Comparison of ENCODE assay signal across 9 cellular contexts in the genomic region with DNA sequence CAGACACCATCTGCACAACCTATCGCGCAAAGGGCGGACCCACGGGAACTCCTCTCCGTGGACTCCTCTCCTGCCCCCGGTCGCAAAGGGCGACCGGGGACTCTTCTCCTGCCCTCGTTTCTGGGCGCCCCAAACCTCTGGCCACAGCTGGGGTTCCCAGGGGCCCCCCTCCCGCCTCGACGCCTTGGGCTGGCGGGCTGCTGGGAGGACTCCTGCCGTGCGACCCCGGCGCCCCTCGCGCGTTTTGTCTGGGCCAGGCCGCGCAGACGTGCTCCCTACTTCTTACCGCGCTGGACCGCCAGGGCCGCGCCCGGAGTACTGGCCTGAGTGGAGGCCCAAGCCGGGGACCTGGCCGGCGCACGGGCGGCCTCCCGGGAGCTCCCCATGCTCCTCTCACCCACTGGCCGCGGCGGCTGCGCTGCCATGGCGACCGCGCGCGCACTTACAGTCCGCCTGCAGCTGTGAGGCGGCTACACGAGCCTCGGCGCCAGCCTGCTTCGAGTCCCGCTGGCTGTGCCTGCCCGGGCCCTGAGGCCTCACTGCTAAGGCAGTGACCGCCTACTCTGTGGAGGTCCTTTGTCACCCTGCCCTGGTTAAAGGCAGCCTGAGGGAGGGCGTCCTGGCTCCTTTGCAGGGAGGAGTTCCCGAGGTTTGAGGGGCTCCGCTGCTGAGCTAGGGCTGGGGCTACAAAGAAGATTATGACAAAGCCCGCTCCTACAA. TPM values are rescaled to one million over a fixed set of nuclear protein-coding genes. Genes with fewer than 3 reads are reported as not detected.
DNase-seq lines count a peak whose midpoint lies in the region; ATAC-seq and TF ChIP-seq lines count a peak whose summit lies in the region.
"Had no signal": no experiment of that assay in that cellular context is flagged by ENCODE, and none has a peak within 500 bp of the region (broad histone marks: within the 10 kb centered on the region; RNA-seq: fewer than 3 reads in every experiment).

No MANE protein-coding gene starts in this region.

- WGBS in thymus = 2% methylated on average over 59 of the region's 59 CpGs

- H3K36me3 ChIP-seq in PC-9 (ENCODE audit: low read depth) (no peaks in the 10 kb centered on the region), osteoblast (ENCODE audit: insufficient read depth, low read length) (no peaks in the 10 kb centered on the region), thymus (ENCODE audit: control insufficient read depth, insufficient read depth) (no peaks in the 10 kb centered on the region)

- POLR2A ChIA-PET in CD4-positive, alpha-beta T cell (lab: Charles Lee) = interaction anchor here (0.7 to 2.4 kb wide), 5 partner anchors 39 to 154 kb away, joined by 3 to 13 read pairs (median 4); partner anchors contain the start of genes ACTRT3, MYNN, SEC62 and TERC
- POLR2A ChIA-PET in PC-9 (lab: Charles Lee; ENCODE audit: unreplicated experiment) = interaction anchor here (0.6 to 1.0 kb wide), 2 partner anchors 155 to 522 kb away, joined by 3 to 6 read pairs; partner anchors contain the start of gene SEC62

- intact Hi-C loops in CD4-positive, alpha-beta T cell (cut with DNase I, micrococcal nuclease) = loop anchor here in 1 of 2 experiments (5.0 kb wide), 2 partner anchors 40 to 155 kb away; partner anchors contain the start of genes MYNN and SEC62
- intact Hi-C loops in PC-9 (cut with micrococcal nuclease; ENCODE audit: unreplicated experiment) (loop anchor here (2.0 kb wide), 1 partner anchor 39 kb away; the partner anchor contains the start of gene MYNN), Right ventricle myocardium inferior (cut with DNase I) (no loop called here)
- intact Hi-C loops in activated naive CD4-positive, alpha-beta T cell treated with anti-CD3 and anti-CD28 coated beads for 36 hours (cut with micrococcal nuclease) = loop anchor here (2.0 to 5.0 kb wide), 5 partner anchors 135 to 1095 kb away; partner anchors contain the start of genes EIF5A2, MECOM and PHC3

- no peaks in the 10 kb centered on the region for H3K79me2 ChIP-seq in PC-9 (ENCODE audit: low read depth)
- no peaks in the 10 kb centered on the region for H3K79me2 ChIP-seq in osteoblast (ENCODE audit: insufficient read depth, low read length)

- no peak overlapping the region for H3K27ac ChIP-seq in CD4-positive, alpha-beta T cell (ENCODE audit: low read depth, low read length)
- H3K27ac ChIP-seq in PC-9 (no peak overlapping the region), osteoblast (ENCODE audit: low read depth, low read length) (peak overlapping the region; percentile 52), thymus (ENCODE audit: low read depth) (peak overlapping the region; percentile 80)

- H3K27me3 Mint-ChIP-seq in CD4-positive, alpha-beta T cell = no peaks in the 10 kb centered on the region
- H3K27me3 Mint-ChIP-seq in activated naive CD4-positive, alpha-beta T cell treated with anti-CD3 and anti-CD28 coated beads for 36 hours (ENCODE audit: low read depth) = no peaks in the 10 kb centered on the region

- no peaks in the 10 kb centered on the region for H4K20me1 ChIP-seq in PC-9 (ENCODE audit: insufficient read depth)
- H4K20me1 ChIP-seq in osteoblast (ENCODE audit: insufficient read depth, low read length) = no peaks in the 10 kb centered on the region

- no peak for TF ChIP-seq CTCF in CD4-positive, alpha-beta T cell (IDR thresholded peaks at IDR 0.05)
- TF ChIP-seq CTCF in PC-9 (conservative IDR thresholded peaks at IDR 0.05) (0 out of 2 replicates have a peak, but pooled peaks have one; percentile 18), osteoblast (IDR thresholded peaks at IDR 0.05; ENCODE audit: extremely low read depth, low read depth, low read length) (no peak)

- H3K4me2 ChIP-seq in PC-9 (peak overlapping the region; percentile 89), osteoblast (ENCODE audit: insufficient read depth, low read length) (peak overlapping the region; percentile 85)

- peak overlapping the region; percentile 61 for H3K4me3 ChIP-seq in PC-9
- H3K4me3 ChIP-seq in osteoblast (ENCODE audit: insufficient read depth, low read length) = peak overlapping the region; percentile 78
- H3K4me3 ChIP-seq in thymus (ENCODE audit: low read length) = peak overlapping the region; percentile 84

- H3F3A ChIP-seq in PC-9 (ENCODE audit: insufficient read depth, low read depth) = peaks cover 5% of the 10 kb centered on the region; the same call in 1 of the 2 replicates

- H3K4me3 Mint-ChIP-seq in CD4-positive, alpha-beta T cell = peak overlapping the region; percentile 94
- H3K4me3 Mint-ChIP-seq in activated naive CD4-positive, alpha-beta T cell treated with anti-CD3 and anti-CD28 coated beads for 36 hours = peak overlapping the region; percentile 82

- H3K4me1 ChIP-seq in PC-9 (replicated peaks; ENCODE audit: insufficient read depth) = peaks cover 16% of the 10 kb centered on the region
- H3K4me1 ChIP-seq in osteoblast (ENCODE audit: insufficient read depth, low read length) = peaks cover 16% of the 10 kb centered on the region
- H3K4me1 ChIP-seq in thymus (ENCODE audit: control insufficient read depth, insufficient read depth, low read length) = peaks cover 10% of the 10 kb centered on the region

- CTCF ChIA-PET in CD4-positive, alpha-beta T cell (lab: Charles Lee) = no interaction called here
- CTCF ChIA-PET in PC-9 (lab: Charles Lee) = no interaction called here
- CTCF ChIA-PET in activated naive CD4-positive, alpha-beta T cell treated with anti-CD3 and anti-CD28 coated beads for 36 hours (lab: Charles Lee) = no interaction called here

- peaks cover 13% of the 10 kb centered on the region for H3K9me3 ChIP-seq in CD4-positive, alpha-beta T cell (ENCODE audit: control insufficient read depth, low read length)
- peaks cover 12% of the 10 kb centered on the region; the same call in 1 of the 2 replicates for H3K9me3 ChIP-seq in PC-9 (ENCODE audit: insufficient read depth, low read depth)
- peaks cover 1% of the 10 kb centered on the region for H3K9me3 ChIP-seq in osteoblast (ENCODE audit: low read depth, low read length)
- no peaks in the 10 kb centered on the region for H3K9me3 ChIP-seq in thymus (ENCODE audit: control insufficient read depth)

- no peaks in the 10 kb centered on the region for H3K27me3 ChIP-seq in CD4-positive, alpha-beta T cell (ENCODE audit: control insufficient read depth, insufficient read depth, low read length)
- no peaks in the 10 kb centered on the region for H3K27me3 ChIP-seq in PC-9 (ENCODE audit: insufficient read depth, low read depth)
- H3K27me3 ChIP-seq in osteoblast (ENCODE audit: insufficient read depth, low read length) = no peaks in the 10 kb centered on the region
- no peaks in the 10 kb centered on the region for H3K27me3 ChIP-seq in thymus (ENCODE audit: control insufficient read depth, insufficient read depth)

- peaks cover 7% of the 10 kb centered on the region for H3K36me3 Mint-ChIP-seq in CD4-positive, alpha-beta T cell (ENCODE audit: low read depth)
- peaks cover 5% of the 10 kb centered on the region for H3K36me3 Mint-ChIP-seq in activated naive CD4-positive, alpha-beta T cell treated with anti-CD3 and anti-CD28 coated beads for 36 hours (ENCODE audit: low read depth)

- H3K9me3 Mint-ChIP-seq in CD4-positive, alpha-beta T cell = peaks cover 5% of the 10 kb centered on the region
- H3K9me3 Mint-ChIP-seq in activated naive CD4-positive, alpha-beta T cell treated with anti-CD3 and anti-CD28 coated beads for 36 hours = peaks cover 9% of the 10 kb centered on the region

- no peaks in the 10 kb centered on the region for H3K9me2 ChIP-seq in PC-9 (ENCODE audit: insufficient read depth)

- H3K4me1 Mint-ChIP-seq in CD4-positive, alpha-beta T cell (ENCODE audit: low read depth) = peaks cover 26% of the 10 kb centered on the region
- peaks cover 19% of the 10 kb centered on the region for H3K4me1 Mint-ChIP-seq in activated naive CD4-positive, alpha-beta T cell treated with anti-CD3 and anti-CD28 coated beads for 36 hours (ENCODE audit: low read depth)

- TSS peak; percentile 57 for BruUV-seq in PC-9 (replicated peaks; lab: Mats Ljungman, UMichigan)

- H2AFZ ChIP-seq in PC-9 (peak overlapping the region; percentile 86), osteoblast (ENCODE audit: low read length) (peak overlapping the region; percentile 98)

- peak in 8 of 10 experiments; percentile 10 to 52 (median 27) for DNase-seq in CD4-positive, alpha-beta T cell
- DNase-seq in PC-9 = peak; percentile 57 to 74
- DNase-seq in activated naive CD4-positive, alpha-beta T cell treated with anti-CD3 and anti-CD28 coated beads for 36 hours = peak; percentile 53
- peak; percentile 89 for DNase-seq in Right ventricle myocardium inferior (ENCODE audit: missing footprints)
- peak; percentile 91 for DNase-seq in osteoblast (ENCODE audit: insufficient read length, low spot score, missing footprints)

- peak overlapping the region; percentile 19 for H3K27ac Mint-ChIP-seq in CD4-positive, alpha-beta T cell
- H3K27ac Mint-ChIP-seq in activated naive CD4-positive, alpha-beta T cell treated with anti-CD3 and anti-CD28 coated beads for 36 hours = no peak overlapping the region

- peak; percentile 45 for ATAC-seq in CD4-positive, alpha-beta T cell (ENCODE audit: poor library complexity)
- ATAC-seq in GM19372 (IDR thresholded peaks at IDR 0.05; ENCODE audit: low read depth, unreplicated experiment) (peak; percentile 61), HG03469 (IDR thresholded peaks at IDR 0.05; ENCODE audit: unreplicated experiment) (peak; percentile 42), Right ventricle myocardium inferior (peak; percentile 93)

RNA-seq across cellular contexts. Expression of gene LRRIQ4, which starts 0.4 kb away (rescaled TPM):
- total RNA-seq in CD4-positive, alpha-beta T cell = not detected
- total RNA-seq in PC-9 (2021) (1.3 TPM in 2 replicates), Right ventricle myocardium inferior (not detected), osteoblast (under 0.01 and 0.29 TPM in 2 replicates)
- under 1 TPM in 1 of 2 experiments, not detected in 1; 0.12 TPM for total RNA-seq in activated naive CD4-positive, alpha-beta T cell treated with anti-CD3 and anti-CD28 coated beads for 36 hours
- 0.07 TPM for polyA plus RNA-seq in thymus
- total RNA-seq: T-helper 2 cell treated with Interferon-gamma antibody and Interleukin-4, amounts not matched to agents 100 ng/mL and 5 ng/mL, for 36 hours had no signal

RNA-seq across cellular contexts. Expression of gene LRRC34, which starts 0.4 kb away (rescaled TPM):
- total RNA-seq in CD4-positive, alpha-beta T cell = under 1 TPM; 0.22 to 0.52 TPM
- total RNA-seq in PC-9 (2021) (9.6 and 10.3 TPM in 2 replicates), Right ventricle myocardium inferior (1.6 TPM), osteoblast (2.2 and 2.4 TPM in 2 replicates)
- total RNA-seq in activated naive CD4-positive, alpha-beta T cell treated with anti-CD3 and anti-CD28 coated beads for 36 hours = 1 to 10 TPM; 3.8 to 3.9 TPM
- 2.6 TPM for polyA plus RNA-seq in thymus

RNA-seq across cellular contexts. Expression of gene MYNN, which starts 39.1 kb away (rescaled TPM):
- total RNA-seq in CD4-positive, alpha-beta T cell = 10 to 100 TPM; 18.7 to 20.6 TPM
- 13.7 and 18.2 TPM in 2 replicates for total RNA-seq in PC-9 (2021)
- 10 to 100 TPM; 12.0 to 13.5 TPM for total RNA-seq in activated naive CD4-positive, alpha-beta T cell treated with anti-CD3 and anti-CD28 coated beads for 36 hours
- 12.2 TPM for total RNA-seq in Right ventricle myocardium inferior
- total RNA-seq in osteoblast = 22.1 and 26.8 TPM in 2 replicates
- 15.4 TPM for polyA plus RNA-seq in thymus

RNA-seq across cellular contexts. Expression of gene ACTRT3, which starts 42.9 kb away (rescaled TPM):
- total RNA-seq in CD4-positive, alpha-beta T cell = not detected
- total RNA-seq in PC-9 (2021) (1.5 and 2.4 TPM in 2 replicates), Right ventricle myocardium inferior (0.84 TPM), osteoblast (4.3 and 4.7 TPM in 2 replicates)
- under 1 TPM in 1 of 2 experiments, not detected in 1; 0.30 TPM for total RNA-seq in activated naive CD4-positive, alpha-beta T cell treated with anti-CD3 and anti-CD28 coated beads for 36 hours
- polyA plus RNA-seq in thymus = 1.5 TPM

RNA-seq across cellular contexts. Expression of gene TERC, which starts 47.4 kb away (rescaled TPM):
- total RNA-seq in CD4-positive, alpha-beta T cell = 10 to 100 TPM in 1 of 2 experiments, 1 to 10 TPM in 1; 9.0 to 10.4 TPM
- total RNA-seq in PC-9 (2021) (7.6 and 22.7 TPM in 2 replicates), Right ventricle myocardium inferior (2.6 TPM), osteoblast (144 and 200 TPM in 2 replicates)
- total RNA-seq in activated naive CD4-positive, alpha-beta T cell treated with anti-CD3 and anti-CD28 coated beads for 36 hours = 10 to 100 TPM; 16.0 to 20.4 TPM
- not detected for polyA plus RNA-seq in thymus

Comparison
In these comparisons a context has a peak if more than half of its experiments do, and no peak if none do; other contexts are left out.
1. ATAC-seq: peak in every context shown above with its lines; median percentile 93 in Right ventricle myocardium inferior; 61 in GM19372; 45 in CD4-positive, alpha-beta T cell; 42 in HG03469.
2. DNase-seq: peak in every context shown above with its lines; median percentile 91 in osteoblast; 89 in Right ventricle myocardium inferior; 66 in PC-9; 53 in activated naive CD4-positive, alpha-beta T cell treated with anti-CD3 and anti-CD28 coated beads for 36 hours; 27 in CD4-positive, alpha-beta T cell.
3. H3K27ac ChIP-seq: peak in osteoblast (single experiment) and thymus (single experiment); none in CD4-positive, alpha-beta T cell (single experiment) and PC-9 (single experiment).
4. Peak in every context shown above with its lines, with median percentiles within 50 percentile points of each other: H3K4me3 ChIP-seq.